Comparison of ENCODE assay signal across 10 cellular contexts in genomic region chr4:164748375-164748774, GRCh38. TPM values are rescaled to one million over a fixed set of nuclear protein-coding genes. Genes with fewer than 3 reads are reported as not detected.
A peak's percentile ranks its signal among the peaks of the same experiment; 100 is the strongest.
DNase-seq lines count a peak whose midpoint lies in the region; ATAC-seq and TF ChIP-seq lines count a peak whose summit lies in the region.
"Had no signal": no experiment of that assay in that cellular context is flagged by ENCODE, and none has a peak within 500 bp of the region (broad histone marks: within the 10 kb centered on the region; RNA-seq: fewer than 3 reads in every experiment).

No MANE protein-coding gene starts in this region.

- no peak overlapping the region for H3K27ac ChIP-seq in C4-2B
- H3K27ac ChIP-seq: SJSA1 had no signal

- H3K27ac Mint-ChIP-seq in HFFc6 = no peak overlapping the region

- peaks cover 5% of the 10 kb centered on the region; the same call in 1 of the 2 replicates for H3K9me3 Mint-ChIP-seq in HFFc6

- H3K4me3 Mint-ChIP-seq in HFFc6 = no peak overlapping the region

- DNase-seq in HFFc6 (peak; percentile 2), amniotic epithelial cell (ENCODE audit: low read depth) (peak; percentile 17), left kidney (ENCODE audit: low read depth, low spot score) (peak; percentile 28), NCI-H1092 treated with DMSO at 0.1 percent for 48 hours (lab: John Stamatoyannopoulos, UW) (no peak)
- DNase-seq in effector CD8-positive, alpha-beta T cell (lab: John Stamatoyannopoulos, UW) = no peak
- DNase-seq: head of caudate nucleus had no signal

- no peaks in the 10 kb centered on the region; the same call in 1 of the 2 replicates for H3K27me3 Mint-ChIP-seq in HFFc6 (ENCODE audit: insufficient read depth)

- H3K4me1 Mint-ChIP-seq in HFFc6 (ENCODE audit: low read depth) = no peaks in the 10 kb centered on the region

- no peaks in the 10 kb centered on the region for H3K36me3 Mint-ChIP-seq in HFFc6 (ENCODE audit: low read depth)

- ATAC-seq in HG03175 (IDR thresholded peaks at IDR 0.05; ENCODE audit: unreplicated experiment) = no peak
- no peak for ATAC-seq in activated CD4-positive, CD25-positive, alpha-beta regulatory T cell treated with anti-CD3 and anti-CD28 coated beads, Interleukin-2, amount 50 U/mL, for 24 hours

- TF ChIP-seq CTCF in C4-2B (conservative IDR thresholded peaks at IDR 0.05) = peak; percentile 58
- TF ChIP-seq CTCF in HFFc6 (IDR thresholded peaks at IDR 0.05) = peak; percentile 82

RNA-seq across cellular contexts. Expression of gene SMIM31, which starts 5.6 kb away (rescaled TPM):
- not detected for total RNA-seq in HFFc6 (2021; fragmentation: NEBNext Ultra II Directional; extraction: Animal tissue kit (Norgen Biotek cat#: 25700))
- total RNA-seq: SJSA1 had no signal

Comparison
In these comparisons a context has a peak if more than half of its experiments do, and no peak if none do; other contexts are left out.
1. DNase-seq: peak in HFFc6 (single experiment), amniotic epithelial cell (single experiment) and left kidney (single experiment); none in effector CD8-positive, alpha-beta T cell (single experiment) and NCI-H1092 treated with DMSO at 0.1 percent for 48 hours (single experiment).